Comparison of ENCODE assay signal across 22 cellular contexts in genomic region chr2:21627938-21628337, GRCh38.
DNase-seq lines count a peak whose midpoint lies in the region; ATAC-seq, FAIRE-seq and TF ChIP-seq lines count a peak whose summit lies in the region.
"Had no signal": no experiment of that assay in that cellular context is flagged by ENCODE, and none has a peak within 500 bp of the region (broad histone marks: within the 10 kb centered on the region; RNA-seq: fewer than 3 reads in every experiment).

No MANE protein-coding gene starts in this region.

- DNase-seq in DMS 273 (lab: John Stamatoyannopoulos, UW; ENCODE audit: unreplicated experiment) = peak; percentile 3
- DNase-seq in DMS 273 treated with DMSO at 0.1 percent for 48 hours (lab: John Stamatoyannopoulos, UW) = no peak
- no peak for DNase-seq in K562 (ENCODE audit: extremely low read depth in 1 of 4, low spot score in 3 of 4)
- DNase-seq in inferior parietal cortex (ENCODE audit: extremely low spot score) = peak; percentile 25
- DNase-seq in smooth muscle cell (lab: John Stamatoyannopoulos, UW; ENCODE audit: unreplicated experiment) = no peak
- no peak for DNase-seq in NCI-H1092 treated with DMSO at 0.1 percent for 48 hours (lab: John Stamatoyannopoulos, UW)
- no peak for DNase-seq in T-helper 17 cell
- DNase-seq: 8988T; Calu3; CD8-positive, alpha-beta memory T cell; H7; NCI-H1105; NCI-H2029 treated with DMSO at 0.1 percent for 48 hours; NCI-H226; NCI-H510A treated with DMSO at 0.1 percent for 48 hours; NCI-H748 treated with DMSO at 0.1 percent for 48 hours had no signal

- H3K9me1 ChIP-seq in K562 (ENCODE audit: control insufficient read depth, insufficient read depth, low read length) = no peaks in the 10 kb centered on the region

- H3K36me3 Mint-ChIP-seq in T-helper 17 cell (ENCODE audit: low read depth) = no peaks in the 10 kb centered on the region
- no peaks in the 10 kb centered on the region for H3K36me3 Mint-ChIP-seq in activated T-helper 17 cell treated with anti-CD3 and anti-CD28 coated beads, Interleukin-2, amount 50 U/mL, for 72 hours (ENCODE audit: low read depth)
- H3K36me3 Mint-ChIP-seq: CD8-positive, alpha-beta memory T cell had no signal

- H3K9me3 ChIP-seq in K562 (replicated peaks; ENCODE audit: control insufficient read depth, insufficient read depth, low read depth, low read length) (no peaks in the 10 kb centered on the region), smooth muscle cell (replicated peaks; ENCODE audit: low read depth) (no peaks in the 10 kb centered on the region), T-helper 17 cell (ENCODE audit: control insufficient read depth, low read length, poor library complexity, severe bottlenecking) (no peaks in the 10 kb centered on the region)
- H3K9me3 ChIP-seq: SJSA1 had no signal

- H3K9ac ChIP-seq in K562 (ENCODE audit: insufficient read depth in 1 of 2, low read depth in 2 of 2, low read length in 2 of 2) (no peak overlapping the region), smooth muscle cell (ENCODE audit: low read depth) (no peak overlapping the region)
- H3K9ac ChIP-seq: KMS-11 had no signal

- H3K4me1 ChIP-seq in K562 (replicated peaks in 1 of 2; ENCODE audit: control insufficient read depth in 2 of 2, insufficient read depth in 2 of 2, low read length in 2 of 2) = no peaks in the 10 kb centered on the region
- no peaks in the 10 kb centered on the region for H3K4me1 ChIP-seq in smooth muscle cell (ENCODE audit: low read depth)
- H3K4me1 ChIP-seq: SJSA1 had no signal

- H4K20me1 ChIP-seq in K562 (replicated peaks; ENCODE audit: control insufficient read depth, insufficient read depth, low read length) = no peaks in the 10 kb centered on the region
- no peaks in the 10 kb centered on the region for H4K20me1 ChIP-seq in smooth muscle cell (ENCODE audit: low read depth)

- H3K27ac ChIP-seq in K562 (ENCODE audit: extremely low read depth, low read depth, low read length) (no peak overlapping the region), smooth muscle cell (ENCODE audit: low read depth) (no peak overlapping the region)
- H3K27ac ChIP-seq: C4-2B, KMS-11, SJSA1 had no signal

- intact Hi-C loops in K562 (cut with micrococcal nuclease) = no loop called here

- in situ Hi-C loops in K562 (cut with MboI) = no loop called here

- TF ChIP-seq CTCF in K562 (IDR thresholded peaks at IDR 0.05 in 2 of 3, conservative IDR thresholded peaks at IDR 0.05 in 1 of 3; ENCODE audit: insufficient read depth in 2 of 3, low read depth in 1 of 3, low read length in 3 of 3) = no peak
- TF ChIP-seq CTCF in smooth muscle cell (IDR thresholded peaks at IDR 0.05; ENCODE audit: borderline replicate concordance, insufficient read depth, poor library complexity, severe bottlenecking) = peak; percentile 8

- no peak overlapping the region for H3K4me3 Mint-ChIP-seq in T-helper 17 cell
- no peak overlapping the region for H3K4me3 Mint-ChIP-seq in activated T-helper 17 cell treated with anti-CD3 and anti-CD28 coated beads, Interleukin-2, amount 50 U/mL, for 72 hours
- H3K4me3 Mint-ChIP-seq: CD8-positive, alpha-beta memory T cell had no signal

- ATAC-seq in K562 (no peak), T-helper 17 cell (no peak)
- ATAC-seq in activated T-helper 17 cell treated with anti-CD3 and anti-CD28 coated beads, Interleukin-2, amount 50 U/mL, for 72 hours (replicated peaks) = no peak
- ATAC-seq: HepG2 had no signal

- H3F3A ChIP-seq in smooth muscle cell (ENCODE audit: low read depth) = no peaks in the 10 kb centered on the region

- no peak for TF ChIP-seq RAD21 in K562 (CRISPR knock-in tag; conservative IDR thresholded peaks at IDR 0.05 in 1 of 2, IDR thresholded peaks at IDR 0.05 in 1 of 2)

- TF ChIP-seq EP300 in K562 (IDR thresholded peaks at IDR 0.05; ENCODE audit: low read length) = no peak

- no peaks in the 10 kb centered on the region for H3K27me3 ChIP-seq in K562 (ENCODE audit: control insufficient read depth in 2 of 2, insufficient read depth in 2 of 2, low read length in 2 of 2)
- no peaks in the 10 kb centered on the region for H3K27me3 ChIP-seq in smooth muscle cell (ENCODE audit: low read depth)

- H3K4me1 Mint-ChIP-seq in T-helper 17 cell = no peaks in the 10 kb centered on the region
- no peaks in the 10 kb centered on the region for H3K4me1 Mint-ChIP-seq in activated T-helper 17 cell treated with anti-CD3 and anti-CD28 coated beads, Interleukin-2, amount 50 U/mL, for 72 hours
- H3K4me1 Mint-ChIP-seq: CD8-positive, alpha-beta memory T cell had no signal

- no peak for FAIRE-seq in K562 (lab: Jason Lieb, UNC)
- FAIRE-seq: HepG2, RCC 7860 had no signal

- TF ChIP-seq POLR2A in K562 (conservative IDR thresholded peaks at IDR 0.05) = no peak

- H2AFZ ChIP-seq in K562 (ENCODE audit: low read depth, low read length) (no peak overlapping the region), smooth muscle cell (ENCODE audit: low read depth) (no peak overlapping the region)

- no peaks in the 10 kb centered on the region for H3K27me3 Mint-ChIP-seq in T-helper 17 cell
- H3K27me3 Mint-ChIP-seq in activated T-helper 17 cell treated with anti-CD3 and anti-CD28 coated beads, Interleukin-2, amount 50 U/mL, for 72 hours = no peaks in the 10 kb centered on the region
- H3K27me3 Mint-ChIP-seq: CD8-positive, alpha-beta memory T cell had no signal

- H3K4me2 ChIP-seq in K562 (ENCODE audit: insufficient read depth, low read length) (no peak overlapping the region), smooth muscle cell (no peak overlapping the region)
- H3K4me2 ChIP-seq: KMS-11 had no signal

- H3K36me3 ChIP-seq in K562 (ENCODE audit: control insufficient read depth, insufficient read depth, low read length) = no peaks in the 10 kb centered on the region
- H3K36me3 ChIP-seq in smooth muscle cell (ENCODE audit: low read depth) = no peaks in the 10 kb centered on the region
- H3K36me3 ChIP-seq: SJSA1 had no signal

- no peaks in the 10 kb centered on the region for H3K79me2 ChIP-seq in K562 (ENCODE audit: control insufficient read depth, insufficient read depth, low read length)
- no peaks in the 10 kb centered on the region for H3K79me2 ChIP-seq in smooth muscle cell (ENCODE audit: low read depth)

- CTCF ChIA-PET in K562 (lab: Yijun Ruan, JAX; ENCODE audit: low intra/inter-chr PET ratio) = no interaction called here

- peaks cover 15% of the 10 kb centered on the region for H3K9me3 Mint-ChIP-seq in activated T-helper 17 cell treated with anti-CD3 and anti-CD28 coated beads, Interleukin-2, amount 50 U/mL, for 72 hours

- no peak overlapping the region for H3K4me3 ChIP-seq in K562
- no peak overlapping the region for H3K4me3 ChIP-seq in smooth muscle cell
- H3K4me3 ChIP-seq: SJSA1 had no signal

- BruUV-seq in K562 (replicated peaks; lab: Mats Ljungman, UMichigan) = no TSS peak

- H3K27ac Mint-ChIP-seq in T-helper 17 cell = no peak overlapping the region
- no peak overlapping the region for H3K27ac Mint-ChIP-seq in activated T-helper 17 cell treated with anti-CD3 and anti-CD28 coated beads, Interleukin-2, amount 50 U/mL, for 72 hours
- H3K27ac Mint-ChIP-seq: CD8-positive, alpha-beta memory T cell had no signal

- POLR2A ChIA-PET in K562 (lab: Yijun Ruan, JAX) = no interaction called here

TF ChIP-seq in K562, 482 proteins besides CTCF, POLR2A, EP300 and RAD21:
- TF ChIP-seq SREBF1 (IDR thresholded peaks at IDR 0.05; ENCODE audit: borderline replicate concordance, low read depth, low read length) (no peak), ZNF316 (IDR thresholded peaks at IDR 0.05) (peak; percentile 7; the same call in 1 of the 2 replicates)

Comparison
In these comparisons a context has a peak if more than half of its experiments do, and no peak if none do; other contexts are left out.
1. DNase-seq: peak in DMS 273 (single experiment) and inferior parietal cortex (single experiment); none in DMS 273 treated with DMSO at 0.1 percent for 48 hours (single experiment), K562 (0 of 4), smooth muscle cell (single experiment), NCI-H1092 treated with DMSO at 0.1 percent for 48 hours (single experiment) and T-helper 17 cell (0 of 3).